ENCODE assay signal across 12 cellular contexts in the genomic region with DNA sequence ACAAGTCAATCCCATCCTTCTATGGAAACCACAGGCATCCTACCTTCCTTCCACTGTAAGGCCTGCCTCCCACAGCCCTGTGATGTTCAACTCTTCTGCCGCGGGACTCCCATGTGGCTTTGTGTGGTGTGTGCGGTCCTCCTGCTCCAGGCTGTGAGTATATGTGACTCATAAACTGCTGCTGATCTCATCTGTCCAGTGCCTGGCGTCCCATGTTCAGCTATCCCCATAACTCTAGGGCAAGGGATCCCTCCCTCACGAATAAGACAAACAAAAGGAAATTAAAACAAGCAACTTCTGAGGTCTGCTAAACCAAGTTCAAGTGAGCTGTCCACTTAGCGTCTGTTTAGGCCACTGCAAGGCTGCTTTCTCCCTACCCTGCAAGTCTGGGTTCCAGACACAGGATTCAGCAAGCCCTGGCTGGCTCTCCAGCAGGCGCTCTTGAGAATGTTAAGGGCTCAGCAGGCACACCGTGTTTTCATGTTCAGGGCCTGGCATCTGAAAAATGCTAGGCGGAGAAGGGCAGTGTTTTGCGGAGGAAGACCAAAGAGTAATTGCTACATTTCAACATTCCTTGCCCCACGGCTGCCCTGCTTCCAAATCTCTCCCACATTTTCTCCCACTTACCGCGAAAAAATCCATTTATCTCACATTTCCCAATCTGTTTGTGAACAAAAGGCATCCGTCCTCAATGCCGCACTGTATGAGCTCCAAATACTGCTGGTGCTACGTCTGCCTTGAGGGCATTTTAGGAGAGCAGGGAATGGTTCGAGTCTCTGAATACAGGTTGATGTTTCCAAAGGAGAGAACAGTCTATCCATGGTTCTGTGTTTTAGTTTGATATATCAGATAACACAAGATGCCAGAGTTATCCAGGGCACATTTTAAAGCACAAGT.
DNase-seq lines count a peak whose midpoint lies in the region; ATAC-seq and TF ChIP-seq lines count a peak whose summit lies in the region.
"Had no signal": no experiment of that assay in that cellular context is flagged by ENCODE, and none has a peak within 500 bp of the region (broad histone marks: within the 10 kb centered on the region; RNA-seq: fewer than 3 reads in every experiment).

No MANE protein-coding gene starts in this region.

- H3K4me3 ChIP-seq in IMR-90 (ENCODE audit: insufficient read depth, low read depth, low read length) (peak overlapping the region; percentile 8; the same call in 1 of the 2 replicates), left lung (no peak overlapping the region), upper lobe of right lung (no peak overlapping the region)

- no peaks in the 10 kb centered on the region for H3K36me3 Mint-ChIP-seq in activated T-cell treated with anti-CD3 and anti-CD28 coated beads, Interleukin-2, amount 50 U/mL, for 24 hours (ENCODE audit: low read depth)
- H3K36me3 Mint-ChIP-seq: activated naive CD4-positive, alpha-beta T cell treated with anti-CD3 and anti-CD28 coated beads, Interleukin-2, amount 50 U/mL, for 72 hours had no signal

- H3K9me3 Mint-ChIP-seq in activated T-cell treated with anti-CD3 and anti-CD28 coated beads, Interleukin-2, amount 50 U/mL, for 24 hours = peaks cover 5% of the 10 kb centered on the region

- H3K23ac ChIP-seq in IMR-90 (ENCODE audit: low read depth, low read length) = peak overlapping the region; percentile 87

- H3K27me3 Mint-ChIP-seq in activated T-cell treated with anti-CD3 and anti-CD28 coated beads, Interleukin-2, amount 50 U/mL, for 24 hours = no peaks in the 10 kb centered on the region

- peak overlapping the region; percentile 71 for H2BK5ac ChIP-seq in IMR-90 (ENCODE audit: low read depth, low read length, poor library complexity, severe bottlenecking)

- peak overlapping the region; percentile 31 for H2AK9ac ChIP-seq in IMR-90 (replicated peaks; ENCODE audit: low read depth, low read length, poor library complexity)

- H3K9me1 ChIP-seq in IMR-90 (ENCODE audit: insufficient read depth, low read length) = peaks cover 7% of the 10 kb centered on the region

- no peaks in the 10 kb centered on the region for H3K36me3 ChIP-seq in IMR-90 (ENCODE audit: control insufficient read depth, insufficient read depth, low read length)
- H3K36me3 ChIP-seq in left lung = no peaks in the 10 kb centered on the region
- no peaks in the 10 kb centered on the region for H3K36me3 ChIP-seq in upper lobe of right lung

- BruUV-seq in IMR-90 (replicated peaks; lab: Mats Ljungman, UMichigan) = no TSS peak

- H2BK15ac ChIP-seq in IMR-90 (ENCODE audit: low read depth, low read length) = peak overlapping the region; percentile 78; the same call in 1 of the 3 replicates

- 0 out of 2 replicates have a peak overlapping the region, but pooled peaks have one; percentile 7 for H3K56ac ChIP-seq in IMR-90 (ENCODE audit: extremely low read depth, insufficient read depth, low read length)

- H3K4me1 Mint-ChIP-seq in activated T-cell treated with anti-CD3 and anti-CD28 coated beads, Interleukin-2, amount 50 U/mL, for 24 hours (ENCODE audit: low read depth) = no peaks in the 10 kb centered on the region

- peak overlapping the region; percentile 78 for H3K4ac ChIP-seq in IMR-90 (ENCODE audit: low read depth, low read length)

- H3K18ac ChIP-seq in IMR-90 (ENCODE audit: low read depth, low read length) = peak overlapping the region; percentile 40

- CTCF ChIA-PET in IMR-90 (lab: Yijun Ruan, JAX) = interaction anchor here (1.0 kb wide), 1 partner anchor 163 kb away, joined by 3 read pairs; no protein-coding TSS in a partner anchor

- peak overlapping the region; percentile 8 to 41; a peak in 3 of 4 replicates for H4K8ac ChIP-seq in IMR-90 (ENCODE audit: low read depth in 2 of 2, low read length in 2 of 2)

- no peak overlapping the region for H4K5ac ChIP-seq in IMR-90 (ENCODE audit: low read depth, low read length)

- H3K27ac Mint-ChIP-seq in activated T-cell treated with anti-CD3 and anti-CD28 coated beads, Interleukin-2, amount 50 U/mL, for 24 hours = no peak overlapping the region
- H3K27ac Mint-ChIP-seq: activated naive CD4-positive, alpha-beta T cell treated with anti-CD3 and anti-CD28 coated beads, Interleukin-2, amount 50 U/mL, for 72 hours; T-helper 2 cell treated with Interferon-gamma antibody and Interleukin-4, amounts not matched to agents 5 μg/mL and 100 μg/mL, for 36 hours had no signal

- peaks cover 11% of the 10 kb centered on the region; the same call in 1 of the 2 replicates for H4K20me1 ChIP-seq in IMR-90 (ENCODE audit: insufficient read depth, low read length)

- POLR2A ChIA-PET in IMR-90 (lab: Charles Lee; ENCODE audit: unreplicated experiment) = interaction anchor here (0.5 kb wide), 1 partner anchor 869 kb away, joined by 4 read pairs; no protein-coding TSS in a partner anchor

- H2AFZ ChIP-seq in IMR-90 (replicated peaks; ENCODE audit: low read length, poor library complexity) = peak overlapping the region; percentile 46

- peak overlapping the region; percentile 57 for H3K4me2 ChIP-seq in IMR-90 (ENCODE audit: low read depth, low read length)

- intact Hi-C loops in IMR-90 (cut with micrococcal nuclease) = loop anchor here (5.0 kb wide), 1 partner anchor 277 kb away; no protein-coding TSS in a partner anchor
- intact Hi-C loops in left lung (cut with DNase I) = no loop called here
- intact Hi-C loops in upper lobe of right lung (cut with DNase I) = no loop called here

- peak overlapping the region; percentile 53 for H2BK120ac ChIP-seq in IMR-90 (ENCODE audit: low read depth, low read length)

- 12% methylated on average over 4 of the region's 17 CpGs; no CpG with 5 or more reads in 1 of the 2 experiments for WGBS in IMR-90 (ENCODE audit: extremely low coverage in 2 of 2, insufficient read length in 1 of 2), 2 experiments

- no peak overlapping the region for H3K4me3 Mint-ChIP-seq in activated T-cell treated with anti-CD3 and anti-CD28 coated beads, Interleukin-2, amount 50 U/mL, for 24 hours
- H3K4me3 Mint-ChIP-seq: T-helper 2 cell treated with Interferon-gamma antibody and Interleukin-4, amounts not matched to agents 5 μg/mL and 100 μg/mL, for 36 hours had no signal

- peak; percentile 42; the same call in 1 of the 2 replicates for TF ChIP-seq POLR2A in IMR-90 (IDR thresholded peaks at IDR 0.05; ENCODE audit: low read depth, low read length)

- H2AK5ac ChIP-seq in IMR-90 (ENCODE audit: low read depth, low read length) = peak overlapping the region; percentile 65

- H3K27ac ChIP-seq in IMR-90 (ENCODE audit: insufficient read depth, low read length) (peak overlapping the region; percentile 70), left lung (peak overlapping the region; percentile 26 to 30), upper lobe of right lung (peak overlapping the region; percentile 65)

- peak; percentile 98 for ATAC-seq in IMR-90 (ENCODE audit: low read depth)
- ATAC-seq in left lung = peak; percentile 97
- peak; percentile 97 for ATAC-seq in upper lobe of right lung
- ATAC-seq: activated naive CD4-positive, alpha-beta T cell treated with anti-CD3 and anti-CD28 coated beads, Interleukin-2, amount 50 U/mL, for 72 hours had no signal

- in situ Hi-C loops in IMR-90 (cut with MboI; ENCODE audit: low sequenced_read_pairs) = no loop called here

- H3K9ac ChIP-seq in IMR-90 (ENCODE audit: low read depth, low read length) = peak overlapping the region; percentile 57; the same call in 1 of the 2 replicates

- H3K9me3 ChIP-seq in IMR-90 (ENCODE audit: control insufficient read depth, insufficient read depth, low read length) = no peaks in the 10 kb centered on the region
- H3K9me3 ChIP-seq in left lung = no peaks in the 10 kb centered on the region
- no peaks in the 10 kb centered on the region for H3K9me3 ChIP-seq in upper lobe of right lung

- dilution Hi-C loops in IMR-90 (cut with HindIII; ENCODE audit: low sequenced_read_pairs, unreplicated experiment) = no loop called here

- 0 out of 2 replicates have a peak, but pooled peaks have one; percentile 14 for TF ChIP-seq RAD21 in IMR-90 (IDR thresholded peaks at IDR 0.05; ENCODE audit: low read length)

- TF ChIP-seq CTCF in IMR-90 (conservative IDR thresholded peaks at IDR 0.05; ENCODE audit: low read depth, low read length) (0 out of 2 replicates have a peak, but pooled peaks have one; percentile 1), left lung (IDR thresholded peaks at IDR 0.05) (no peak), upper lobe of right lung (IDR thresholded peaks at IDR 0.05) (no peak)

- H3K14ac ChIP-seq in IMR-90 (replicated peaks; ENCODE audit: low read depth, low read length) = peak overlapping the region; percentile 38; the same call in 1 of the 2 replicates

- H2BK20ac ChIP-seq in IMR-90 (ENCODE audit: low read depth, low read length) = peak overlapping the region; percentile 70

- peaks cover 5% of the 10 kb centered on the region for H3K4me1 ChIP-seq in IMR-90 (ENCODE audit: control insufficient read depth, insufficient read depth, low read length)
- H3K4me1 ChIP-seq in left lung = no peaks in the 10 kb centered on the region
- no peaks in the 10 kb centered on the region for H3K4me1 ChIP-seq in upper lobe of right lung

- peak overlapping the region; percentile 56 for H4K91ac ChIP-seq in IMR-90 (ENCODE audit: insufficient read depth, low read depth, low read length)

- DNase-seq in IMR-90 (peak; percentile 99), dedifferentiated amniotic fluid mesenchymal stem cell (ENCODE audit: extremely low spot score) (peak; percentile 82), left lung (peak; percentile 51 to 56), upper lobe of right lung (peak; percentile 79), mesenteric fat pad (ENCODE audit: low spot score) (no peak), NCI-H1105 (lab: John Stamatoyannopoulos, UW) (no peak), SIG-M5 (lab: John Stamatoyannopoulos, UW) (no peak)
- DNase-seq in activated T-cell treated with anti-CD3 and anti-CD28 coated beads, Interleukin-2, amount 50 U/mL, for 24 hours = no peak
- DNase-seq: NCI-H1092; stimulated activated CD4-positive, alpha-beta T cell treated with anti-CD3 and anti-CD28 coated beads, Interleukin-4, amount 100 ng/mL, for 24 hours had no signal

- H3K27me3 ChIP-seq in IMR-90 (ENCODE audit: control insufficient read depth, insufficient read depth, low read length) (no peaks in the 10 kb centered on the region), left lung (no peaks in the 10 kb centered on the region), upper lobe of right lung (no peaks in the 10 kb centered on the region)

- H3K79me1 ChIP-seq in IMR-90 (ENCODE audit: low read depth in 1 of 2, low read length in 2 of 2) = peaks cover 3 to 25% of the 10 kb centered on the region in 2 experiments; a peak in 3 of 4 replicates

TF ChIP-seq in IMR-90, 13 proteins besides CTCF, POLR2A, EP300 and RAD21 (continues in another document):
- TF ChIP-seq BHLHE40 (IDR thresholded peaks at IDR 0.05; ENCODE audit: low read depth, low read length) (peak; percentile 57; the same call in 1 of the 2 replicates), FOS (IDR thresholded peaks at IDR 0.05; ENCODE audit: low read depth, low read length) (peak; percentile 86), CEBPB (IDR thresholded peaks at IDR 0.05; ENCODE audit: low read depth, low read length) (peak; percentile 38; the same call in 1 of the 2 replicates), RFX5 (IDR thresholded peaks at IDR 0.05; ENCODE audit: low read depth, low read length) (no peak), MAZ (IDR thresholded peaks at IDR 0.05; ENCODE audit: borderline replicate concordance, low read depth, low read length) (peak; percentile 46; the same call in 1 of the 2 replicates), SMC3 (IDR thresholded peaks at IDR 0.05; ENCODE audit: low read depth, low read length) (no peak)

Comparison
In these comparisons a context has a peak if more than half of its experiments do, and no peak if none do; other contexts are left out.
1. DNase-seq: peak in IMR-90 (single experiment), dedifferentiated amniotic fluid mesenchymal stem cell (single experiment), left lung (2 of 2) and upper lobe of right lung (single experiment); none in mesenteric fat pad (single experiment), NCI-H1105 (single experiment), SIG-M5 (single experiment) and activated T-cell treated with anti-CD3 and anti-CD28 coated beads, Interleukin-2, amount 50 U/mL, for 24 hours (single experiment).
2. Peak in every context shown above with its lines, with median percentiles within 50 percentile points of each other: ATAC-seq and H3K27ac ChIP-seq.